In genomic region chr2:39666489-39667141, GRCh38 we compare ENCODE assay signal across 9 cellular contexts. TPM values are rescaled to one million over a fixed set of nuclear protein-coding genes. Genes with fewer than 3 reads are reported as not detected.
DNase-seq lines count a peak whose midpoint lies in the region; ATAC-seq, FAIRE-seq and TF ChIP-seq lines count a peak whose summit lies in the region.
"Had no signal": no experiment of that assay in that cellular context is flagged by ENCODE, and none has a peak within 500 bp of the region (broad histone marks: within the 10 kb centered on the region; RNA-seq: fewer than 3 reads in every experiment).

No MANE protein-coding gene starts in this region.

- no peaks in the 10 kb centered on the region for H3K9me2 ChIP-seq in SK-N-SH

- peak overlapping the region; percentile 80 for H3K4me2 ChIP-seq in SK-N-SH

- no peaks in the 10 kb centered on the region for H4K20me1 ChIP-seq in SK-N-SH (ENCODE audit: insufficient read depth)

- no peak for ATAC-seq in HG03571 (IDR thresholded peaks at IDR 0.05; ENCODE audit: unreplicated experiment)

- POLR2A ChIA-PET in SK-N-SH (lab: Yijun Ruan, JAX): no interaction called here

- H3K27ac ChIP-seq in SK-N-SH (ENCODE audit: low read depth in 2 of 2, low read length in 1 of 2): no peak overlapping the region
- no peak overlapping the region for H3K27ac ChIP-seq in rectal smooth muscle tissue (ENCODE audit: low read depth, low read length)
- H3K27ac ChIP-seq: neutrophil had no signal

- CTCF ChIA-PET in SK-N-SH (lab: Yijun Ruan, JAX): interaction anchor here (1.8 kb wide), 1 partner anchor 287 kb away, joined by 6 read pairs; no protein-coding TSS in a partner anchor

- no peak for TF ChIP-seq CTCF in SK-N-SH (IDR thresholded peaks at IDR 0.05)
- no peak for TF ChIP-seq CTCF in fibroblast of villous mesenchyme (IDR thresholded peaks at IDR 0.05; ENCODE audit: insufficient read depth, low read depth, low read length)

- H3K27me3 ChIP-seq in SK-N-SH (ENCODE audit: insufficient read depth): peaks cover 36% of the 10 kb centered on the region
- peaks cover 5% of the 10 kb centered on the region for H3K27me3 ChIP-seq in rectal smooth muscle tissue (ENCODE audit: control insufficient read depth, insufficient read depth, low read length)

- H2AFZ ChIP-seq in SK-N-SH (ENCODE audit: low read depth): peak overlapping the region; percentile 91

- no peaks in the 10 kb centered on the region for H3K79me2 ChIP-seq in SK-N-SH (ENCODE audit: insufficient read depth)

- no peaks in the 10 kb centered on the region for H3K9me3 ChIP-seq in SK-N-SH
- H3K9me3 ChIP-seq: neutrophil had no signal

- no peak for FAIRE-seq in GM19239 (lab: Jason Lieb, UNC)

- H3K4me3 ChIP-seq in SK-N-SH (ENCODE audit: low read depth in 2 of 2, low read length in 1 of 2) (peak overlapping the region; percentile 60 to 65), fibroblast of villous mesenchyme (ENCODE audit: low read depth, low read length) (peak overlapping the region; percentile 48), rectal smooth muscle tissue (ENCODE audit: low read length) (peak overlapping the region; percentile 61)

- H3K9ac ChIP-seq in SK-N-SH (no peak overlapping the region), rectal smooth muscle tissue (ENCODE audit: low read length) (no peak overlapping the region)

- TF ChIP-seq EP300 in SK-N-SH (IDR thresholded peaks at IDR 0.05; ENCODE audit: borderline replicate concordance in 1 of 2, low read depth in 1 of 2, low read length in 1 of 2): no peak

- peak; percentile 37 for DNase-seq in GM03348 (ENCODE audit: low spot score)
- peak; percentile 62 for DNase-seq in SK-N-SH
- DNase-seq in fibroblast of villous mesenchyme (ENCODE audit: low read depth): peak; percentile 7
- no peak for DNase-seq in NCI-H187 treated with DMSO at 0.1 percent for 48 hours (lab: John Stamatoyannopoulos, UW)
- no peak for DNase-seq in stimulated activated naive CD4-positive, alpha-beta T cell treated with Interleukin-2 at 50 U/mL for 16 hours (lab: John Stamatoyannopoulos, UW)
- no peak for DNase-seq in GM19239 (ENCODE audit: insufficient read length, low spot score)

- TF ChIP-seq RAD21 in SK-N-SH (IDR thresholded peaks at IDR 0.05; ENCODE audit: low read length): no peak

- H3F3A ChIP-seq in SK-N-SH (replicated peaks; ENCODE audit: insufficient read depth): no peaks in the 10 kb centered on the region

- H3K36me3 ChIP-seq in SK-N-SH (replicated peaks in 1 of 2; ENCODE audit: control insufficient read depth in 1 of 2, insufficient read depth in 2 of 2, low read length in 1 of 2): no peaks in the 10 kb centered on the region
- H3K36me3 ChIP-seq in rectal smooth muscle tissue (ENCODE audit: control insufficient read depth, insufficient read depth, low read length): no peaks in the 10 kb centered on the region
- H3K36me3 ChIP-seq: neutrophil had no signal

- peaks cover 4 to 10% of the 10 kb centered on the region in 2 experiments; a peak in 2 of 4 replicates for H3K4me1 ChIP-seq in SK-N-SH (ENCODE audit: control insufficient read depth in 1 of 2, insufficient read depth in 2 of 2, low read depth in 1 of 2, low read length in 1 of 2)
- peaks cover 4% of the 10 kb centered on the region for H3K4me1 ChIP-seq in rectal smooth muscle tissue (ENCODE audit: control insufficient read depth, insufficient read depth, low read length)

- 3% methylated on average over 26 of the region's 26 CpGs for WGBS in SK-N-SH (ENCODE audit: low lambda C conversion rate)

TF ChIP-seq in SK-N-SH, 30 proteins besides CTCF, POLR2A, EP300 and RAD21:
- TF ChIP-seq FOXJ3 (CRISPR knock-in tag; IDR thresholded peaks at IDR 0.05) (no peak), EZH2phosphoT487 (IDR thresholded peaks at IDR 0.05; ENCODE audit: borderline replicate concordance, low read depth) (peak; percentile 24; the same call in 1 of the 2 replicates), RXRA (IDR thresholded peaks at IDR 0.05; ENCODE audit: borderline replicate concordance, low read depth) (no peak), TCF12 (IDR thresholded peaks at IDR 0.05) (no peak)

RNA-seq across cellular contexts. Expression of gene TMEM178A, which starts 0.9 kb away (rescaled TPM):
- 0.60 and 0.84 TPM in 2 replicates for polyA plus RNA-seq in SK-N-SH (2012; rRNA removed)
- polyA plus RNA-seq in SK-N-SH (2012; cell fraction: cytosol; rRNA removed): 0.09 and 0.12 TPM in 2 replicates
- 7.5 and 10.3 TPM in 2 replicates for polyA plus RNA-seq in SK-N-SH (2012; cell fraction: nucleus; rRNA removed)
- 0.43 and 1.3 TPM in 2 replicates for total RNA-seq in fibroblast of villous mesenchyme

Comparison
In these comparisons a context has a peak if more than half of its experiments do, and no peak if none do; other contexts are left out.
1. DNase-seq: peak in GM03348 (single experiment), SK-N-SH (single experiment) and fibroblast of villous mesenchyme (single experiment); none in NCI-H187 treated with DMSO at 0.1 percent for 48 hours (single experiment), stimulated activated naive CD4-positive, alpha-beta T cell treated with Interleukin-2 at 50 U/mL for 16 hours (single experiment) and GM19239 (single experiment).
2. Peak in every context shown above with its lines, with median percentiles within 50 percentile points of each other: H3K4me3 ChIP-seq.